ENCODE assay signal across 1 cellular context in genomic region chr10:78528749-78529204, GRCh38.
TF ChIP-seq lines count a peak whose summit lies in the region.

No MANE protein-coding gene starts in this region.

TF ChIP-seq in HepG2, 621 proteins besides CTCF, POLR2A, EP300 and RAD21 (continued from another document and continues in another):
- TF ChIP-seq FOXO4 (CRISPR knock-in tag; conservative IDR thresholded peaks at IDR 0.05) (no peak), TSC22D2 (CRISPR knock-in tag; IDR thresholded peaks at IDR 0.05; ENCODE audit: borderline replicate concordance) (peak; percentile 57; the same call in 1 of the 2 replicates), GMEB2 (CRISPR knock-in tag; IDR thresholded peaks at IDR 0.05; ENCODE audit: low read depth) (no peak), ZNF224 (CRISPR knock-in tag; IDR thresholded peaks at IDR 0.05) (peak; percentile 26; the same call in 1 of the 2 replicates), ZNF296 (CRISPR knock-in tag; conservative IDR thresholded peaks at IDR 0.05) (no peak), SATB2 (CRISPR knock-in tag; IDR thresholded peaks at IDR 0.05) (no peak), GATA4 (IDR thresholded peaks at IDR 0.05; ENCODE audit: borderline replicate concordance, low read depth) (0 out of 2 replicates have a peak, but pooled peaks have one; percentile 50), THYN1 (CRISPR knock-in tag; IDR thresholded peaks at IDR 0.05; ENCODE audit: borderline replicate concordance, low read depth) (no peak), ZFYVE20 (CRISPR knock-in tag; IDR thresholded peaks at IDR 0.05; ENCODE audit: borderline replicate concordance, low read depth) (no peak), NFE2 (CRISPR knock-in tag; IDR thresholded peaks at IDR 0.05) (no peak), RNF219 (CRISPR knock-in tag; IDR thresholded peaks at IDR 0.05) (no peak), ARNT2 (CRISPR knock-in tag; IDR thresholded peaks at IDR 0.05; ENCODE audit: low read depth) (no peak), PHF21A (CRISPR knock-in tag; IDR thresholded peaks at IDR 0.05) (peak; percentile 94), SIN3A (IDR thresholded peaks at IDR 0.05; ENCODE audit: borderline replicate concordance, low read depth, low read length) (0 out of 2 replicates have a peak, but pooled peaks have one; percentile 24), ZNF766 (CRISPR knock-in tag; IDR thresholded peaks at IDR 0.05; ENCODE audit: borderline replicate concordance) (0 out of 2 replicates have a peak, but pooled peaks have one; percentile 60), ZNF382 (CRISPR knock-in tag; IDR thresholded peaks at IDR 0.05; ENCODE audit: borderline replicate concordance) (no peak), RFXAP (CRISPR knock-in tag; IDR thresholded peaks at IDR 0.05; ENCODE audit: borderline replicate concordance) (no peak), ZNF503 (CRISPR knock-in tag; IDR thresholded peaks at IDR 0.05) (peak; percentile 94), RFXANK (CRISPR knock-in tag; IDR thresholded peaks at IDR 0.05) (0 out of 2 replicates have a peak, but pooled peaks have one; percentile 43), HIVEP1 (CRISPR knock-in tag; IDR thresholded peaks at IDR 0.05) (no peak), BORCS8-MEF2B (CRISPR knock-in tag; IDR thresholded peaks at IDR 0.05) (no peak), SMYD3 (CRISPR knock-in tag; IDR thresholded peaks at IDR 0.05) (no peak), TOPORS (CRISPR knock-in tag; IDR thresholded peaks at IDR 0.05) (peak; percentile 51; the same call in 1 of the 2 replicates), ESRRA (CRISPR knock-in tag; IDR thresholded peaks at IDR 0.05; ENCODE audit: low read depth) (0 out of 2 replicates have a peak, but pooled peaks have one; percentile 80), ZSCAN12 (CRISPR knock-in tag; IDR thresholded peaks at IDR 0.05) (no peak), SOX6 (IDR thresholded peaks at IDR 0.05) (no peak), SOX6 (CRISPR knock-in tag; IDR thresholded peaks at IDR 0.05) (peak; percentile 95), ZNF607 (CRISPR knock-in tag; IDR thresholded peaks at IDR 0.05; ENCODE audit: borderline replicate concordance) (peak; percentile 63; the same call in 1 of the 2 replicates), SRY (CRISPR knock-in tag; IDR thresholded peaks at IDR 0.05) (no peak; the same call in 1 of the 2 replicates), JARID2 (CRISPR knock-in tag; IDR thresholded peaks at IDR 0.05; ENCODE audit: insufficient replicate concordance) (peak; percentile 67), MED1 (CRISPR knock-in tag; IDR thresholded peaks at IDR 0.05) (peak; percentile 95), ZNF143 (CRISPR knock-in tag; IDR thresholded peaks at IDR 0.05) (no peak), STAT5B (CRISPR knock-in tag; IDR thresholded peaks at IDR 0.05) (no peak), MTF2 (CRISPR knock-in tag; IDR thresholded peaks at IDR 0.05; ENCODE audit: borderline replicate concordance) (no peak), ZNF678 (CRISPR knock-in tag; IDR thresholded peaks at IDR 0.05) (no peak), MYNN (CRISPR knock-in tag; IDR thresholded peaks at IDR 0.05; ENCODE audit: low read depth) (no peak), HOXD1 (CRISPR knock-in tag; IDR thresholded peaks at IDR 0.05) (peak; percentile 80; the same call in 1 of the 2 replicates), PPARG (CRISPR knock-in tag; conservative IDR thresholded peaks at IDR 0.05) (peak; percentile 73), CEBPZ (IDR thresholded peaks at IDR 0.05; ENCODE audit: low read length) (no peak), ZBTB42 (CRISPR knock-in tag; IDR thresholded peaks at IDR 0.05) (0 out of 2 replicates have a peak, but pooled peaks have one; percentile 67), ZNF552 (CRISPR knock-in tag; IDR thresholded peaks at IDR 0.05; ENCODE audit: borderline replicate concordance) (peak; percentile 65; the same call in 1 of the 2 replicates), ARID3A (IDR thresholded peaks at IDR 0.05; ENCODE audit: low read depth, low read length) (peak; percentile 92)
- TF ChIP-seq, protein P1, sequence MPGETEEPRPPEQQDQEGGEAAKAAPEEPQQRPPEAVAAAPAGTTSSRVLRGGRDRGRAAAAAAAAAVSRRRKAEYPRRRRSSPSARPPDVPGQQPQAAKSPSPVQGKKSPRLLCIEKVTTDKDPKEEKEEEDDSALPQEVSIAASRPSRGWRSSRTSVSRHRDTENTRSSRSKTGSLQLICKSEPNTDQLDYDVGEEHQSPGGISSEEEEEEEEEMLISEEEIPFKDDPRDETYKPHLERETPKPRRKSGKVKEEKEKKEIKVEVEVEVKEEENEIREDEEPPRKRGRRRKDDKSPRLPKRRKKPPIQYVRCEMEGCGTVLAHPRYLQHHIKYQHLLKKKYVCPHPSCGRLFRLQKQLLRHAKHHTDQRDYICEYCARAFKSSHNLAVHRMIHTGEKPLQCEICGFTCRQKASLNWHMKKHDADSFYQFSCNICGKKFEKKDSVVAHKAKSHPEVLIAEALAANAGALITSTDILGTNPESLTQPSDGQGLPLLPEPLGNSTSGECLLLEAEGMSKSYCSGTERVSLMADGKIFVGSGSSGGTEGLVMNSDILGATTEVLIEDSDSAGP (CRISPR knock-in tag; IDR thresholded peaks at IDR 0.05; ENCODE audit: borderline replicate concordance) = peak; percentile 20; the same call in 1 of the 2 replicates
- TF ChIP-seq, protein P2, sequence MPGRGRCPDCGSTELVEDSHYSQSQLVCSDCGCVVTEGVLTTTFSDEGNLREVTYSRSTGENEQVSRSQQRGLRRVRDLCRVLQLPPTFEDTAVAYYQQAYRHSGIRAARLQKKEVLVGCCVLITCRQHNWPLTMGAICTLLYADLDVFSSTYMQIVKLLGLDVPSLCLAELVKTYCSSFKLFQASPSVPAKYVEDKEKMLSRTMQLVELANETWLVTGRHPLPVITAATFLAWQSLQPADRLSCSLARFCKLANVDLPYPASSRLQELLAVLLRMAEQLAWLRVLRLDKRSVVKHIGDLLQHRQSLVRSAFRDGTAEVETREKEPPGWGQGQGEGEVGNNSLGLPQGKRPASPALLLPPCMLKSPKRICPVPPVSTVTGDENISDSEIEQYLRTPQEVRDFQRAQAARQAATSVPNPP (CRISPR knock-in tag; IDR thresholded peaks at IDR 0.05) = peak; percentile 75
- TF ChIP-seq, protein P3, sequence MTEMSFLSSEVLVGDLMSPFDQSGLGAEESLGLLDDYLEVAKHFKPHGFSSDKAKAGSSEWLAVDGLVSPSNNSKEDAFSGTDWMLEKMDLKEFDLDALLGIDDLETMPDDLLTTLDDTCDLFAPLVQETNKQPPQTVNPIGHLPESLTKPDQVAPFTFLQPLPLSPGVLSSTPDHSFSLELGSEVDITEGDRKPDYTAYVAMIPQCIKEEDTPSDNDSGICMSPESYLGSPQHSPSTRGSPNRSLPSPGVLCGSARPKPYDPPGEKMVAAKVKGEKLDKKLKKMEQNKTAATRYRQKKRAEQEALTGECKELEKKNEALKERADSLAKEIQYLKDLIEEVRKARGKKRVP (CRISPR knock-in tag; IDR thresholded peaks at IDR 0.05) = peak in 1 of 2 experiments; percentile 50; a peak in 1 of 4 replicates
- TF ChIP-seq, protein P4, sequence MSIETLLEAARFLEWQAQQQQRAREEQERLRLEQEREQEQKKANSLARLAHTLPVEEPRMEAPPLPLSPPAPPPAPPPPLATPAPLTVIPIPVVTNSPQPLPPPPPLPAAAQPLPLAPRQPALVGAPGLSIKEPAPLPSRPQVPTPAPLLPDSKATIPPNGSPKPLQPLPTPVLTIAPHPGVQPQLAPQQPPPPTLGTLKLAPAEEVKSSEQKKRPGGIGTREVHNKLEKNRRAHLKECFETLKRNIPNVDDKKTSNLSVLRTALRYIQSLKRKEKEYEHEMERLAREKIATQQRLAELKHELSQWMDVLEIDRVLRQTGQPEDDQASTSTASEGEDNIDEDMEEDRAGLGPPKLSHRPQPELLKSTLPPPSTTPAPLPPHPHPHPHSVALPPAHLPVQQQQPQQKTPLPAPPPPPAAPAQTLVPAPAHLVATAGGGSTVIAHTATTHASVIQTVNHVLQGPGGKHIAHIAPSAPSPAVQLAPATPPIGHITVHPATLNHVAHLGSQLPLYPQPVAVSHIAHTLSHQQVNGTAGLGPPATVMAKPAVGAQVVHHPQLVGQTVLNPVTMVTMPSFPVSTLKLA (IDR thresholded peaks at IDR 0.05) = no peak
